In genomic region chr1:15100369-15101111, GRCh38 we compare ENCODE assay signal across 7 cellular contexts. TPM values are rescaled to one million over a fixed set of nuclear protein-coding genes. Genes with fewer than 3 reads are reported as not detected.
DNase-seq lines count a peak whose midpoint lies in the region; ATAC-seq and TF ChIP-seq lines count a peak whose summit lies in the region.

No MANE protein-coding gene starts in this region.

- H3K9me3 ChIP-seq in Loucy (ENCODE audit: insufficient read depth, low read depth, low read length): no peaks in the 10 kb centered on the region
- no peaks in the 10 kb centered on the region for H3K9me3 ChIP-seq in T-helper 17 cell (ENCODE audit: control insufficient read depth, low read length, poor library complexity, severe bottlenecking)

- no peak overlapping the region for H3K9ac ChIP-seq in Loucy (ENCODE audit: low read depth, low read length, poor library complexity, severe bottlenecking)

- no peaks in the 10 kb centered on the region for H3K4me1 ChIP-seq in Loucy (ENCODE audit: insufficient read depth, low read length, poor library complexity, severe bottlenecking)

- no peaks in the 10 kb centered on the region for H3K36me3 ChIP-seq in Loucy (ENCODE audit: insufficient read depth, low read length)

- H3K27me3 Mint-ChIP-seq in T-helper 17 cell (peaks cover 56% of the 10 kb centered on the region), MCF 10A (ENCODE audit: insufficient read depth, unreplicated experiment) (peaks cover 38% of the 10 kb centered on the region)

- peaks cover 18% of the 10 kb centered on the region for H3K4me1 Mint-ChIP-seq in T-helper 17 cell
- H3K4me1 Mint-ChIP-seq in MCF 10A (ENCODE audit: insufficient read depth, unreplicated experiment): peaks cover 6% of the 10 kb centered on the region

- intact Hi-C loops in MCF 10A (cut with micrococcal nuclease): loop anchor here (1.0 to 5.0 kb wide), 3 partner anchors 38 to 1133 kb away; no protein-coding TSS in a partner anchor

- POLR2A ChIA-PET in MCF 10A (lab: Yijun Ruan, JAX): no interaction called here

- H3K79me2 ChIP-seq in Loucy (ENCODE audit: insufficient read depth, low read length): no peaks in the 10 kb centered on the region

- H3K4me2 ChIP-seq in Loucy (ENCODE audit: low read depth, low read length, poor library complexity, severe bottlenecking): no peak overlapping the region

- peak overlapping the region; percentile 24 for H2AFZ ChIP-seq in Loucy (ENCODE audit: low read length)

- H3K27me3 ChIP-seq in Loucy (ENCODE audit: insufficient read depth, low read length, poor library complexity, severe bottlenecking): no peaks in the 10 kb centered on the region

- BruUV-seq in MCF 10A (replicated peaks; lab: Mats Ljungman, UMichigan): no TSS peak

- DNase-seq in GM10266 (ENCODE audit: extremely low spot score) (peak; percentile 72), T-helper 17 cell (peak in 1 of 3 donors; percentile 17), MCF 10A (ENCODE audit: unreplicated experiment) (peak; percentile 49), kidney tubule cell (ENCODE audit: low spot score) (peak; percentile 69)
- DNase-seq in stimulated activated CD4-positive, alpha-beta T cell treated with anti-CD3 and anti-CD28 coated beads, Interleukin-4, amount 100 ng/mL, for 4 hours: peak; percentile 15 to 40

- H3K9me3 Mint-ChIP-seq in MCF 10A (ENCODE audit: unreplicated experiment): no peaks in the 10 kb centered on the region

- H3K27ac Mint-ChIP-seq in T-helper 17 cell (no peak overlapping the region), MCF 10A (ENCODE audit: low read depth, unreplicated experiment) (no peak overlapping the region)

- H3K9me2 ChIP-seq in Loucy (replicated peaks; ENCODE audit: low read depth, low read length): no peaks in the 10 kb centered on the region

- no peaks in the 10 kb centered on the region for H3F3A ChIP-seq in Loucy (ENCODE audit: low read depth)

- peak; percentile 92 for TF ChIP-seq CTCF in GM10266 (IDR thresholded peaks at IDR 0.05; ENCODE audit: control insufficient read depth, insufficient read depth, low read depth, missing control alignments)
- TF ChIP-seq CTCF in Loucy (conservative IDR thresholded peaks at IDR 0.05; ENCODE audit: low read length): peak; percentile 98
- peak; percentile 88 for TF ChIP-seq CTCF in MCF 10A (IDR thresholded peaks at IDR 0.05; ENCODE audit: unreplicated experiment)

- H3K36me3 Mint-ChIP-seq in T-helper 17 cell (ENCODE audit: low read depth) (peaks cover 10% of the 10 kb centered on the region), MCF 10A (ENCODE audit: insufficient read depth, unreplicated experiment) (no peaks in the 10 kb centered on the region)

- H3K4me3 Mint-ChIP-seq in T-helper 17 cell (peak overlapping the region; percentile 72), MCF 10A (ENCODE audit: unreplicated experiment) (no peak overlapping the region)

- no peaks in the 10 kb centered on the region for H4K20me1 ChIP-seq in Loucy (ENCODE audit: insufficient read depth, low read length, poor library complexity, severe bottlenecking)

- ATAC-seq in T-helper 17 cell (peak; percentile 54), GM18907 (IDR thresholded peaks at IDR 0.05; ENCODE audit: unreplicated experiment) (no peak)

- CTCF ChIA-PET in MCF 10A (lab: Yijun Ruan, JAX): interaction anchor here (0.5 to 1.5 kb wide), 10 partner anchors 11 to 1137 kb away, joined by 3 to 7 read pairs (median 4); no protein-coding TSS in a partner anchor

- no peak overlapping the region for H3K4me3 ChIP-seq in Loucy (ENCODE audit: low read length, poor library complexity, severe bottlenecking)

RNA-seq across cellular contexts. Expression of gene TMEM51, which starts 53.0 kb away (rescaled TPM):
- total RNA-seq in T-helper 17 cell (not detected), MCF 10A (2022) (6.4 TPM in 2 replicates)
